ENCODE assay signal across 11 cellular contexts in the genomic region with DNA sequence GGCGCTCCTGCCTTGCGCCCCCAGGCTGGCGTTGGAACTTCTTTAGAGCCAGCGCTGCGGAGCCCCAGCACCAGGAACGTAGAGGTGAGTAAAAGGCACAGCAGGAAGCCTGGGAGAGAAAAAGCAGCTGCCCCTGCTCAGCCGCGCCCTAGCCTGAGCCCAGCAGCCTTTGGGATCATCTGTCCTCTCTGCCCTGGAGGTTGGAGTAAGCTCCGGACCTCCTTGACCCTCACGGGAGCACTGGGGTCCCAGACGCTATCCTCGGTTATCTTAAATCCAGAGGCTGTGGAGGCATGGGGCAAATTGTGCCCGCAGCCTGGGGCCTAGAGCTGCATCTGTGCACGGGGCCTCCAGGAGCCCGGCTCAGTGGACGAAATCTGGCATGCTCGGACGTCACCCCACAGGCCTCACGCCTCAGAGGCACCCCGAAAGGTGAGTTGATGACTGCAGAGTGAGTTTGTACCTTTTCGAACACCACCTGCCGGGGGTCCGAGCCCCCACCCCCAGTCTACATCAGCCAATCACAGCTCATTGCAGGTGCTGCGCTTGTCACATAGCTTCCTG. TPM values are rescaled to one million over a fixed set of nuclear protein-coding genes. Genes with fewer than 3 reads are reported as not detected.
DNase-seq lines count a peak whose midpoint lies in the region; ATAC-seq lines count a peak whose summit lies in the region.
"Had no signal": no experiment of that assay in that cellular context is flagged by ENCODE, and none has a peak within 500 bp of the region (broad histone marks: within the 10 kb centered on the region; RNA-seq: fewer than 3 reads in every experiment).

No MANE protein-coding gene starts in this region.

- no peaks in the 10 kb centered on the region for H3K9me3 ChIP-seq in GM23248 (ENCODE audit: low read depth)
- H3K9me3 ChIP-seq: pancreas, tibial artery had no signal

- H3K27ac ChIP-seq in GM23248 = no peak overlapping the region
- H3K27ac ChIP-seq: pancreas had no signal

- 95% methylated on average over 24 of the region's 24 CpGs for WGBS in GM23248 (ENCODE audit: low coverage in 1 of 2, low lambda C conversion rate in 2 of 2, missing lambda C conversion rate in 2 of 2), 2 experiments

- no peaks in the 10 kb centered on the region for H4K20me1 ChIP-seq in GM23248 (ENCODE audit: insufficient read depth)

- no peaks in the 10 kb centered on the region for H3K9me3 Mint-ChIP-seq in T-cell

- H3K9ac ChIP-seq in GM23248 = no peak overlapping the region

- POLR2A ChIA-PET in T-cell (lab: Charles Lee) = no interaction called here

- H3K27ac Mint-ChIP-seq in T-cell = no peak overlapping the region

- peaks cover 24% of the 10 kb centered on the region in 3 donors for H3K4me1 Mint-ChIP-seq in T-cell

- H3F3A ChIP-seq in GM23248 (ENCODE audit: insufficient read depth) = no peaks in the 10 kb centered on the region

- peak overlapping the region; percentile 31 to 63 (median 40) for H3K4me3 Mint-ChIP-seq in T-cell

- peaks cover 27% of the 10 kb centered on the region for H3K79me2 ChIP-seq in GM23248 (ENCODE audit: insufficient read depth)

- H3K4me1 ChIP-seq in GM23248 (ENCODE audit: insufficient read depth) = peaks cover 9% of the 10 kb centered on the region

- in situ Hi-C loops in GM23248 (cut with MboI) = no loop called here

- peak; percentile 26 for DNase-seq in activated CD4-positive, CD25-positive, alpha-beta regulatory T cell treated with anti-CD3 and anti-CD28 coated beads, Interleukin-2, amount 50 U/mL, for 72 hours
- no peak for DNase-seq in T-cell
- peak; percentile 68 for DNase-seq in islet precursor cell
- DNase-seq in skeletal muscle cell (ENCODE audit: low read depth) = no peak
- DNase-seq in GM23248 = no peak
- DNase-seq: NCI-H1694, pancreas had no signal

- no peak overlapping the region for H3K4me2 ChIP-seq in GM23248 (ENCODE audit: unreplicated experiment)

- no peak for ATAC-seq in activated CD4-positive, CD25-positive, alpha-beta regulatory T cell treated with anti-CD3 and anti-CD28 coated beads, Interleukin-2, amount 50 U/mL, for 24 hours
- ATAC-seq in T-cell (replicated peaks in 1 of 4) (no peak), GM21529 (IDR thresholded peaks at IDR 0.05; ENCODE audit: unreplicated experiment) (no peak), HG03159 (IDR thresholded peaks at IDR 0.05; ENCODE audit: unreplicated experiment) (no peak)

- no peak overlapping the region for H2AFZ ChIP-seq in GM23248

- no peaks in the 10 kb centered on the region for H3K36me3 ChIP-seq in GM23248 (ENCODE audit: low read depth)
- H3K36me3 ChIP-seq: pancreas, tibial artery had no signal

- no peaks in the 10 kb centered on the region for H3K27me3 Mint-ChIP-seq in T-cell

- H3K9me2 ChIP-seq in GM23248 (ENCODE audit: insufficient read depth) = no peaks in the 10 kb centered on the region

- H3K4me3 ChIP-seq in skeletal muscle cell (ENCODE audit: low read depth, low read length) = peak overlapping the region; percentile 11
- no peak overlapping the region for H3K4me3 ChIP-seq in GM23248

- CTCF ChIA-PET in T-cell (lab: Charles Lee) = no interaction called here

- H3K36me3 Mint-ChIP-seq in T-cell = peaks cover 7% of the 10 kb centered on the region

- H3K27me3 ChIP-seq in GM23248 (replicated peaks; ENCODE audit: insufficient read depth) = no peaks in the 10 kb centered on the region
- H3K27me3 ChIP-seq: pancreas, tibial artery had no signal

RNA-seq across cellular contexts. Expression of gene SLC66A2, which starts 1.6 kb away (rescaled TPM):
- total RNA-seq in T-cell = 10 to 100 TPM; 28.4 to 66.5 (median 37.6) TPM
- total RNA-seq in GM23248 (2014; rRNA removed; shearing (Covaris generic)) = 67.0 and 85.5 TPM in 2 replicates
- polyA plus RNA-seq in GM23248 (2016; fragmentation: Nextera tagmentation; extraction: Ambion mirVana) = 33.1 and 33.5 TPM in 2 replicates

RNA-seq across cellular contexts. Expression of gene HSBP1L1, which starts 11.4 kb away (rescaled TPM):
- total RNA-seq in T-cell = 10 to 100 TPM; 17.3 to 26.6 (median 20.6) TPM
- 6.8 and 17.8 TPM in 2 replicates for total RNA-seq in GM23248 (2014; rRNA removed; shearing (Covaris generic))
- 27.0 and 28.7 TPM in 2 replicates for polyA plus RNA-seq in GM23248 (2016; fragmentation: Nextera tagmentation; extraction: Ambion mirVana)

RNA-seq across cellular contexts. Expression of gene TXNL4A, which starts 35.3 kb away (rescaled TPM):
- 10 to 100 TPM; 61.2 to 77.8 (median 72.7) TPM for total RNA-seq in T-cell
- 17.4 and 28.5 TPM in 2 replicates for total RNA-seq in GM23248 (2014; rRNA removed; shearing (Covaris generic))
- 192 and 195 TPM in 2 replicates for polyA plus RNA-seq in GM23248 (2016; fragmentation: Nextera tagmentation; extraction: Ambion mirVana)

Comparison
In these comparisons a context has a peak if more than half of its experiments do, and no peak if none do; other contexts are left out.
1. DNase-seq: peak in activated CD4-positive, CD25-positive, alpha-beta regulatory T cell treated with anti-CD3 and anti-CD28 coated beads, Interleukin-2, amount 50 U/mL, for 72 hours (single experiment) and islet precursor cell (single experiment); none in T-cell (0 of 34), skeletal muscle cell (single experiment) and GM23248 (single experiment).